Comparison of ENCODE assay signal across 1 cellular context in the genomic region with DNA sequence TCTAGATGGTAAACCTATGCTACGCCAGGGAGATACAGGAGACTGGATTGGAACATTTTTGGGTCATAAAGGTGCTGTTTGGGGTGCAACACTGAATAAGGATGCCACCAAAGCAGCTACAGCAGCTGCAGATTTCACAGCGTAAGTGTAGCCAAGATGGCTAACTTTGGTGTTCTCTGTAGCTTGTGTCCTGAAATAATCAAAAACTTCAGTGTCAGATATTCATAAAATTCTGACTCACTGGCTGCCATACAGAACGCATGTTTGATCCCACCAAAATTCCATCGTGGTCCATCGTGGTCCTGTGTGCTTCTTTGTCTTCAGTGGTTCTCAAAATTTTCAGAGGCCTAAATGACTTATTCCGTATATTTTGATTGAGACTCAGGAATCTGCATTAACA.
TF ChIP-seq lines count a peak whose summit lies in the region.

No MANE protein-coding gene starts in this region.

TF ChIP-seq in GM12878, 131 proteins besides CTCF, POLR2A, EP300 and RAD21:
- TF ChIP-seq TARDBP (IDR thresholded peaks at IDR 0.05; ENCODE audit: borderline replicate concordance): no peak
- TF ChIP-seq, protein P1, sequence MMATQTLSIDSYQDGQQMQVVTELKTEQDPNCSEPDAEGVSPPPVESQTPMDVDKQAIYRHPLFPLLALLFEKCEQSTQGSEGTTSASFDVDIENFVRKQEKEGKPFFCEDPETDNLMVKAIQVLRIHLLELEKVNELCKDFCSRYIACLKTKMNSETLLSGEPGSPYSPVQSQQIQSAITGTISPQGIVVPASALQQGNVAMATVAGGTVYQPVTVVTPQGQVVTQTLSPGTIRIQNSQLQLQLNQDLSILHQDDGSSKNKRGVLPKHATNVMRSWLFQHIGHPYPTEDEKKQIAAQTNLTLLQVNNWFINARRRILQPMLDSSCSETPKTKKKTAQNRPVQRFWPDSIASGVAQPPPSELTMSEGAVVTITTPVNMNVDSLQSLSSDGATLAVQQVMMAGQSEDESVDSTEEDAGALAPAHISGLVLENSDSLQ (IDR thresholded peaks at IDR 0.05): no peak
- TF ChIP-seq, protein P2, sequence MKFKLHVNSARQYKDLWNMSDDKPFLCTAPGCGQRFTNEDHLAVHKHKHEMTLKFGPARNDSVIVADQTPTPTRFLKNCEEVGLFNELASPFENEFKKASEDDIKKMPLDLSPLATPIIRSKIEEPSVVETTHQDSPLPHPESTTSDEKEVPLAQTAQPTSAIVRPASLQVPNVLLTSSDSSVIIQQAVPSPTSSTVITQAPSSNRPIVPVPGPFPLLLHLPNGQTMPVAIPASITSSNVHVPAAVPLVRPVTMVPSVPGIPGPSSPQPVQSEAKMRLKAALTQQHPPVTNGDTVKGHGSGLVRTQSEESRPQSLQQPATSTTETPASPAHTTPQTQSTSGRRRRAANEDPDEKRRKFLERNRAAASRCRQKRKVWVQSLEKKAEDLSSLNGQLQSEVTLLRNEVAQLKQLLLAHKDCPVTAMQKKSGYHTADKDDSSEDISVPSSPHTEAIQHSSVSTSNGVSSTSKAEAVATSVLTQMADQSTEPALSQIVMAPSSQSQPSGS (IDR thresholded peaks at IDR 0.05; ENCODE audit: low read length): no peak
- no peak for TF ChIP-seq CREB1 (IDR thresholded peaks at IDR 0.05; ENCODE audit: low read depth)
- TF ChIP-seq, protein P3, sequence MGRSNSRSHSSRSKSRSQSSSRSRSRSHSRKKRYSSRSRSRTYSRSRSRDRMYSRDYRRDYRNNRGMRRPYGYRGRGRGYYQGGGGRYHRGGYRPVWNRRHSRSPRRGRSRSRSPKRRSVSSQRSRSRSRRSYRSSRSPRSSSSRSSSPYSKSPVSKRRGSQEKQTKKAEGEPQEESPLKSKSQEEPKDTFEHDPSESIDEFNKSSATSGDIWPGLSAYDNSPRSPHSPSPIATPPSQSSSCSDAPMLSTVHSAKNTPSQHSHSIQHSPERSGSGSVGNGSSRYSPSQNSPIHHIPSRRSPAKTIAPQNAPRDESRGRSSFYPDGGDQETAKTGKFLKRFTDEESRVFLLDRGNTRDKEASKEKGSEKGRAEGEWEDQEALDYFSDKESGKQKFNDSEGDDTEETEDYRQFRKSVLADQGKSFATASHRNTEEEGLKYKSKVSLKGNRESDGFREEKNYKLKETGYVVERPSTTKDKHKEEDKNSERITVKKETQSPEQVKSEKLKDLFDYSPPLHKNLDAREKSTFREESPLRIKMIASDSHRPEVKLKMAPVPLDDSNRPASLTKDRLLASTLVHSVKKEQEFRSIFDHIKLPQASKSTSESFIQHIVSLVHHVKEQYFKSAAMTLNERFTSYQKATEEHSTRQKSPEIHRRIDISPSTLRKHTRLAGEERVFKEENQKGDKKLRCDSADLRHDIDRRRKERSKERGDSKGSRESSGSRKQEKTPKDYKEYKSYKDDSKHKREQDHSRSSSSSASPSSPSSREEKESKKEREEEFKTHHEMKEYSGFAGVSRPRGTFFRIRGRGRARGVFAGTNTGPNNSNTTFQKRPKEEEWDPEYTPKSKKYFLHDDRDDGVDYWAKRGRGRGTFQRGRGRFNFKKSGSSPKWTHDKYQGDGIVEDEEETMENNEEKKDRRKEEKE (IDR thresholded peaks at IDR 0.05): no peak
- TF ChIP-seq, protein P4, sequence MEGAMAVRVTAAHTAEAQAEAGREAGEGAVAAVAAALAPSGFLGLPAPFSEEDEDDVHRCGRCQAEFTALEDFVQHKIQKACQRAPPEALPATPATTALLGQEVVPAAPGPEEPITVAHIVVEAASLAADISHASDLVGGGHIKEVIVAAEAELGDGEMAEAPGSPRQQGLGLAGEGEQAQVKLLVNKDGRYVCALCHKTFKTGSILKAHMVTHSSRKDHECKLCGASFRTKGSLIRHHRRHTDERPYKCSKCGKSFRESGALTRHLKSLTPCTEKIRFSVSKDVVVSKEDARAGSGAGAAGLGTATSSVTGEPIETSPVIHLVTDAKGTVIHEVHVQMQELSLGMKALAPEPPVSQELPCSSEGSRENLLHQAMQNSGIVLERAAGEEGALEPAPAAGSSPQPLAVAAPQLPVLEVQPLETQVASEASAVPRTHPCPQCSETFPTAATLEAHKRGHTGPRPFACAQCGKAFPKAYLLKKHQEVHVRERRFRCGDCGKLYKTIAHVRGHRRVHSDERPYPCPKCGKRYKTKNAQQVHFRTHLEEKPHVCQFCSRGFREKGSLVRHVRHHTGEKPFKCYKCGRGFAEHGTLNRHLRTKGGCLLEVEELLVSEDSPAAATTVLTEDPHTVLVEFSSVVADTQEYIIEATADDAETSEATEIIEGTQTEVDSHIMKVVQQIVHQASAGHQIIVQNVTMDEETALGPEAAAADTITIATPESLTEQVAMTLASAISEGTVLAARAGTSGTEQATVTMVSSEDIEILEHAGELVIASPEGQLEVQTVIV (IDR thresholded peaks at IDR 0.05; ENCODE audit: borderline replicate concordance, partially characterized antibody): no peak
- TF ChIP-seq ASH2L (IDR thresholded peaks at IDR 0.05; ENCODE audit: borderline replicate concordance, low read depth): no peak
- TF ChIP-seq DPF2 (IDR thresholded peaks at IDR 0.05): no peak
- TF ChIP-seq SPI1 (IDR thresholded peaks at IDR 0.05; ENCODE audit: borderline replicate concordance, insufficient read depth, low read depth, low read length): no peak
- TF ChIP-seq, protein P5, sequence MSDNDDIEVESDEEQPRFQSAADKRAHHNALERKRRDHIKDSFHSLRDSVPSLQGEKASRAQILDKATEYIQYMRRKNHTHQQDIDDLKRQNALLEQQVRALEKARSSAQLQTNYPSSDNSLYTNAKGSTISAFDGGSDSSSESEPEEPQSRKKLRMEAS (IDR thresholded peaks at IDR 0.05; ENCODE audit: low read depth, low read length): no peak
- no peak for TF ChIP-seq SREBF2 (IDR thresholded peaks at IDR 0.05; ENCODE audit: low read length)
- TF ChIP-seq NFYA (IDR thresholded peaks at IDR 0.05; ENCODE audit: borderline replicate concordance, low read depth, low read length): no peak
- TF ChIP-seq IKZF2 (IDR thresholded peaks at IDR 0.05): no peak
- no peak for TF ChIP-seq ZBED1 (IDR thresholded peaks at IDR 0.05; ENCODE audit: borderline replicate concordance)
- no peak for TF ChIP-seq JUND (IDR thresholded peaks at IDR 0.05; ENCODE audit: low read depth, low read length)
